Comparison of ENCODE assay signal across 8 cellular contexts in the genomic region with DNA sequence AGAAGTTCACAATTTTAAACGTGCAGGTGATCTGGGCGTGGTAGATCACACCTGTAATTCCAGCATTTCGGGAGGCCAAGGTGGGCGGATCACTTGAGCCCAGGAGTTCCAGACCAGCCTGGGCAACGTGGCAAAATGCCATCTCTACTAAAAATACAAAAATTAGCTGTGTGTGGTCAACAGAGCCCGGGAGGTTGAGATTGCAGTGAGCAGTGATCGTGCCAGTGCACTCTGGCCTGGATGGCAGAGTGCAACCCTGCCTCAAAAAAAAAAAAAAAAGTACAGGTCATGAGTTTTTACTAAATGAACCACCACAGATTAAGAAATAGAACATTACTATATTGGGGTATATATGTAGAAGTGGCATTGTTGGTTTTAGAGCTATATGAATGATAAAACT. TPM values are rescaled to one million over a fixed set of nuclear protein-coding genes. Genes with fewer than 3 reads are reported as not detected.
DNase-seq lines count a peak whose midpoint lies in the region; ATAC-seq and TF ChIP-seq lines count a peak whose summit lies in the region.
"Not testable (repeated sequence)": the region's sequence is repeated elsewhere in the genome, so short reads cannot be mapped to it uniquely, and the experiment has no call there.

No MANE protein-coding gene starts in this region.

- H3F3A ChIP-seq in SK-N-SH (replicated peaks; ENCODE audit: insufficient read depth) = not testable (repeated sequence)

- not testable (repeated sequence) for H2BK20ac ChIP-seq in IMR-90 (ENCODE audit: low read depth, low read length)

- peak overlapping the region; percentile 83 for H3K4me3 Mint-ChIP-seq in CD4-positive, alpha-beta T cell
- peak overlapping the region; percentile 37 for H3K4me3 Mint-ChIP-seq in activated T-helper 2 cell treated with anti-CD3 and anti-CD28 coated beads, Interferon-gamma antibody, Interleukin-2, Interleukin-4, amounts not matched to agents 10 μg/mL and 5 μg/mL and 100 μg/mL, durations not matched to agents 14 hours and 24 hours and 36 hours (ENCODE audit: low read depth)
- peak overlapping the region; percentile 91 for H3K4me3 Mint-ChIP-seq in central memory CD8-positive, alpha-beta T cell
- peak overlapping the region in 9 of 10 donors; percentile 27 to 87 (median 62) for H3K4me3 Mint-ChIP-seq in naive thymus-derived CD8-positive, alpha-beta T cell

- H2AFZ ChIP-seq in IMR-90 (replicated peaks; ENCODE audit: low read length, poor library complexity); SK-N-SH (ENCODE audit: low read depth): not testable (repeated sequence)

- intact Hi-C loops in CD4-positive, alpha-beta T cell (cut with DNase I, micrococcal nuclease); IMR-90 (cut with micrococcal nuclease); activated T-helper 2 cell treated with anti-CD3 and anti-CD28 coated beads, Interferon-gamma antibody, Interleukin-2, Interleukin-4, amounts not matched to agents 10 μg/mL and 5 μg/mL and 100 μg/mL, durations not matched to agents 14 hours and 24 hours and 36 hours (cut with micrococcal nuclease): not testable (repeated sequence)

- H4K91ac ChIP-seq in IMR-90 (ENCODE audit: insufficient read depth, low read depth, low read length) = not testable (repeated sequence)

- peaks cover 13% of the 10 kb centered on the region for H3K4me1 Mint-ChIP-seq in CD4-positive, alpha-beta T cell (ENCODE audit: low read depth)
- not testable (repeated sequence) for H3K4me1 Mint-ChIP-seq in activated T-helper 2 cell treated with anti-CD3 and anti-CD28 coated beads, Interferon-gamma antibody, Interleukin-2, Interleukin-4, amounts not matched to agents 10 μg/mL and 5 μg/mL and 100 μg/mL, durations not matched to agents 14 hours and 24 hours and 36 hours (ENCODE audit: low read depth)
- peaks cover 11% of the 10 kb centered on the region for H3K4me1 Mint-ChIP-seq in central memory CD8-positive, alpha-beta T cell
- peaks cover 6 to 18% (median 10%) of the 10 kb centered on the region in 4 donors for H3K4me1 Mint-ChIP-seq in naive thymus-derived CD8-positive, alpha-beta T cell

- H3K9me3 ChIP-seq in CD4-positive, alpha-beta T cell (ENCODE audit: control insufficient read depth, low read length); IMR-90 (ENCODE audit: control insufficient read depth, insufficient read depth, low read length); SK-N-SH; thoracic aorta: not testable (repeated sequence)

- H4K8ac ChIP-seq in IMR-90 (ENCODE audit: low read depth in 2 of 2, low read length in 2 of 2) = not testable (repeated sequence)

- not testable (repeated sequence) for H2BK5ac ChIP-seq in IMR-90 (ENCODE audit: low read depth, low read length, poor library complexity, severe bottlenecking)

- not testable (repeated sequence) for TF ChIP-seq POLR2A in IMR-90 (IDR thresholded peaks at IDR 0.05; ENCODE audit: low read depth, low read length)

- not testable (repeated sequence) for H3K27ac Mint-ChIP-seq in CD4-positive, alpha-beta T cell; activated T-helper 2 cell treated with anti-CD3 and anti-CD28 coated beads, Interferon-gamma antibody, Interleukin-2, Interleukin-4, amounts not matched to agents 10 μg/mL and 5 μg/mL and 100 μg/mL, durations not matched to agents 14 hours and 24 hours and 36 hours; central memory CD8-positive, alpha-beta T cell (ENCODE audit: low read depth)
- peak overlapping the region in 1 of 10 donors; percentile 35 for H3K27ac Mint-ChIP-seq in naive thymus-derived CD8-positive, alpha-beta T cell

- H2AK9ac ChIP-seq in IMR-90 (replicated peaks; ENCODE audit: low read depth, low read length, poor library complexity) = not testable (repeated sequence)

- TF ChIP-seq EP300 in SK-N-SH (IDR thresholded peaks at IDR 0.05; ENCODE audit: borderline replicate concordance in 1 of 2, low read depth in 1 of 2, low read length in 1 of 2) = not testable (repeated sequence)

- H3K79me1 ChIP-seq in IMR-90 (ENCODE audit: low read depth in 1 of 2, low read length in 2 of 2) = not testable (repeated sequence)

- H3K79me2 ChIP-seq in SK-N-SH (ENCODE audit: insufficient read depth) = not testable (repeated sequence)

- not testable (repeated sequence) for H3K36me3 ChIP-seq in IMR-90 (ENCODE audit: control insufficient read depth, insufficient read depth, low read length); SK-N-SH (replicated peaks in 1 of 2; ENCODE audit: control insufficient read depth in 1 of 2, insufficient read depth in 2 of 2, low read length in 1 of 2); thoracic aorta

- no CpG with 5 or more reads among the region's 7 CpGs for WGBS in IMR-90 (ENCODE audit: extremely low coverage in 2 of 2, insufficient read length in 1 of 2), 2 experiments
- 63% methylated on average over 3 of the region's 7 CpGs for WGBS in SK-N-SH (ENCODE audit: low lambda C conversion rate)

- H3K9me1 ChIP-seq in IMR-90 (ENCODE audit: insufficient read depth, low read length) = not testable (repeated sequence)

- not testable (repeated sequence) for H3K4me3 ChIP-seq in IMR-90 (ENCODE audit: insufficient read depth, low read depth, low read length); SK-N-SH (ENCODE audit: low read depth in 2 of 2, low read length in 1 of 2)
- H3K4me3 ChIP-seq in thoracic aorta = peak overlapping the region; percentile 95

- H3K9me3 Mint-ChIP-seq in CD4-positive, alpha-beta T cell; activated T-helper 2 cell treated with anti-CD3 and anti-CD28 coated beads, Interferon-gamma antibody, Interleukin-2, Interleukin-4, amounts not matched to agents 10 μg/mL and 5 μg/mL and 100 μg/mL, durations not matched to agents 14 hours and 24 hours and 36 hours; central memory CD8-positive, alpha-beta T cell; naive thymus-derived CD8-positive, alpha-beta T cell: not testable (repeated sequence)

- not testable (repeated sequence) for H3K4ac ChIP-seq in IMR-90 (ENCODE audit: low read depth, low read length)

- H3K27me3 ChIP-seq in CD4-positive, alpha-beta T cell (ENCODE audit: control insufficient read depth, insufficient read depth, low read length); IMR-90 (ENCODE audit: control insufficient read depth, insufficient read depth, low read length); SK-N-SH (ENCODE audit: insufficient read depth); thoracic aorta (replicated peaks; ENCODE audit: insufficient read depth): not testable (repeated sequence)

- H2AK5ac ChIP-seq in IMR-90 (ENCODE audit: low read depth, low read length) = not testable (repeated sequence)

- not testable (repeated sequence) for H2BK120ac ChIP-seq in IMR-90 (ENCODE audit: low read depth, low read length)

- H3K9me2 ChIP-seq in SK-N-SH = not testable (repeated sequence)

- in situ Hi-C loops in IMR-90 (cut with MboI; ENCODE audit: low sequenced_read_pairs) = not testable (repeated sequence)

- H3K4me2 ChIP-seq in IMR-90 (ENCODE audit: low read depth, low read length) = peak overlapping the region; percentile 62; the same call in 1 of the 2 replicates
- peak overlapping the region; percentile 77 for H3K4me2 ChIP-seq in SK-N-SH

- not testable (repeated sequence) for TF ChIP-seq RAD21 in IMR-90 (IDR thresholded peaks at IDR 0.05; ENCODE audit: low read length); SK-N-SH (IDR thresholded peaks at IDR 0.05; ENCODE audit: low read length)

- H3K14ac ChIP-seq in IMR-90 (replicated peaks; ENCODE audit: low read depth, low read length) = not testable (repeated sequence)

- H4K5ac ChIP-seq in IMR-90 (ENCODE audit: low read depth, low read length) = not testable (repeated sequence)

- not testable (repeated sequence) for H3K18ac ChIP-seq in IMR-90 (ENCODE audit: low read depth, low read length)

- not testable (repeated sequence) for H3K27me3 Mint-ChIP-seq in CD4-positive, alpha-beta T cell; activated T-helper 2 cell treated with anti-CD3 and anti-CD28 coated beads, Interferon-gamma antibody, Interleukin-2, Interleukin-4, amounts not matched to agents 10 μg/mL and 5 μg/mL and 100 μg/mL, durations not matched to agents 14 hours and 24 hours and 36 hours (ENCODE audit: low read depth); central memory CD8-positive, alpha-beta T cell; naive thymus-derived CD8-positive, alpha-beta T cell

- H3K36me3 Mint-ChIP-seq in CD4-positive, alpha-beta T cell (ENCODE audit: low read depth); activated T-helper 2 cell treated with anti-CD3 and anti-CD28 coated beads, Interferon-gamma antibody, Interleukin-2, Interleukin-4, amounts not matched to agents 10 μg/mL and 5 μg/mL and 100 μg/mL, durations not matched to agents 14 hours and 24 hours and 36 hours (ENCODE audit: low read depth); naive thymus-derived CD8-positive, alpha-beta T cell: not testable (repeated sequence)
- H3K36me3 Mint-ChIP-seq in central memory CD8-positive, alpha-beta T cell (ENCODE audit: insufficient read depth) = peaks cover 10% of the 10 kb centered on the region

- H4K20me1 ChIP-seq in IMR-90 (ENCODE audit: insufficient read depth, low read length); SK-N-SH (ENCODE audit: insufficient read depth): not testable (repeated sequence)

- not testable (repeated sequence) for H3K23ac ChIP-seq in IMR-90 (ENCODE audit: low read depth, low read length)

- CTCF ChIA-PET in CD4-positive, alpha-beta T cell (lab: Charles Lee); IMR-90 (lab: Yijun Ruan, JAX); SK-N-SH (lab: Yijun Ruan, JAX): not testable (repeated sequence)

- H3K4me1 ChIP-seq in IMR-90 (ENCODE audit: control insufficient read depth, insufficient read depth, low read length); SK-N-SH (ENCODE audit: control insufficient read depth in 1 of 2, insufficient read depth in 2 of 2, low read depth in 1 of 2, low read length in 1 of 2); thoracic aorta (ENCODE audit: control insufficient read depth in 1 of 2, low read depth in 2 of 2): not testable (repeated sequence)

- not testable (repeated sequence) for H2BK15ac ChIP-seq in IMR-90 (ENCODE audit: low read depth, low read length)

- not testable (repeated sequence) for H3K56ac ChIP-seq in IMR-90 (ENCODE audit: extremely low read depth, insufficient read depth, low read length)

- not testable (repeated sequence) for DNase-seq in CD4-positive, alpha-beta T cell; IMR-90; SK-N-SH; activated T-helper 2 cell treated with anti-CD3 and anti-CD28 coated beads, Interferon-gamma antibody, Interleukin-2, Interleukin-4, amounts not matched to agents 10 μg/mL and 5 μg/mL and 100 μg/mL, durations not matched to agents 14 hours and 24 hours and 36 hours (ENCODE audit: low spot score); central memory CD8-positive, alpha-beta T cell (ENCODE audit: low spot score in 2 of 2); naive thymus-derived CD8-positive, alpha-beta T cell; thoracic aorta (ENCODE audit: low spot score)
- peak; percentile 80 for DNase-seq in left lobe of liver (ENCODE audit: low spot score)

- H3K9ac ChIP-seq in IMR-90 (ENCODE audit: low read depth, low read length); SK-N-SH: not testable (repeated sequence)

- dilution Hi-C loops in IMR-90 (cut with HindIII; ENCODE audit: low sequenced_read_pairs, unreplicated experiment) = not testable (repeated sequence)

- POLR2A ChIA-PET in CD4-positive, alpha-beta T cell (lab: Charles Lee); IMR-90 (lab: Charles Lee; ENCODE audit: unreplicated experiment); SK-N-SH (lab: Yijun Ruan, JAX); naive thymus-derived CD8-positive, alpha-beta T cell (lab: Charles Lee): not testable (repeated sequence)

- not testable (repeated sequence) for TF ChIP-seq CTCF in CD4-positive, alpha-beta T cell (IDR thresholded peaks at IDR 0.05); IMR-90 (conservative IDR thresholded peaks at IDR 0.05; ENCODE audit: low read depth, low read length); SK-N-SH (IDR thresholded peaks at IDR 0.05); thoracic aorta (IDR thresholded peaks at IDR 0.05)

- H3K27ac ChIP-seq in CD4-positive, alpha-beta T cell (ENCODE audit: low read depth, low read length); IMR-90 (ENCODE audit: insufficient read depth, low read length); SK-N-SH (ENCODE audit: low read depth in 2 of 2, low read length in 1 of 2); thoracic aorta: not testable (repeated sequence)

- not testable (repeated sequence) for BruUV-seq in IMR-90 (replicated peaks; lab: Mats Ljungman, UMichigan)

- not testable (repeated sequence) for ATAC-seq in CD4-positive, alpha-beta T cell (ENCODE audit: poor library complexity); IMR-90 (ENCODE audit: low read depth); central memory CD8-positive, alpha-beta T cell (replicated peaks; ENCODE audit: extremely low read depth, poor library complexity, severe bottlenecking); naive thymus-derived CD8-positive, alpha-beta T cell; thoracic aorta (ENCODE audit: insufficient number of reproducible peaks, low FRiP score, low read depth)
- ATAC-seq in left lobe of liver = peak; percentile 65

RNA-seq across cellular contexts. Expression of a gene that starts 2.2 kb away (rescaled TPM):
- 10 to 100 TPM; 26.4 TPM for total RNA-seq in CD4-positive, alpha-beta T cell
- 4.2 and 4.8 TPM in 2 replicates for total RNA-seq in IMR-90 (2012; rRNA removed)
- polyA plus RNA-seq in IMR-90 (2012; rRNA removed) = 3.5 and 4.5 TPM in 2 replicates
- 1.3 and 1.6 TPM in 2 replicates for polyA plus RNA-seq in IMR-90 (2012; cell fraction: cytosol; rRNA removed)
- polyA plus RNA-seq in IMR-90 (2012; cell fraction: nucleus; rRNA removed; ENCODE audit: low replicate concordance) = 5.1 and 23.1 TPM in 2 replicates
- polyA plus RNA-seq in SK-N-SH (2012; rRNA removed) = 6.0 and 8.0 TPM in 2 replicates
- polyA plus RNA-seq in SK-N-SH (2012; cell fraction: cytosol; rRNA removed) = 4.2 and 4.8 TPM in 2 replicates
- 16.3 and 31.0 TPM in 2 replicates for polyA plus RNA-seq in SK-N-SH (2012; cell fraction: nucleus; rRNA removed)
- total RNA-seq in activated T-helper 2 cell treated with anti-CD3 and anti-CD28 coated beads, Interferon-gamma antibody, Interleukin-2, Interleukin-4, amounts not matched to agents 10 μg/mL and 5 μg/mL and 100 μg/mL, durations not matched to agents 14 hours and 24 hours and 36 hours = 12.6 and 12.9 TPM in 2 replicates
- 17.7 TPM for total RNA-seq in left lobe of liver
- total RNA-seq in naive thymus-derived CD8-positive, alpha-beta T cell = 10 to 100 TPM; 40.1 to 42.8 TPM
- polyA plus RNA-seq in naive thymus-derived CD8-positive, alpha-beta T cell = 1 to 10 TPM; 1.6 to 5.5 (median 3.1) TPM
- 10 to 100 TPM; 12.2 to 14.8 TPM for total RNA-seq in thoracic aorta

Comparison
In these comparisons a context has a peak if more than half of its experiments do, and no peak if none do; other contexts are left out.
1. H3K4me3 Mint-ChIP-seq: peak in every context shown above with its lines; median percentile 91 in central memory CD8-positive, alpha-beta T cell; 83 in CD4-positive, alpha-beta T cell; 62 in naive thymus-derived CD8-positive, alpha-beta T cell; 37 in activated T-helper 2 cell treated with anti-CD3 and anti-CD28 coated beads, Interferon-gamma antibody, Interleukin-2, Interleukin-4, amounts not matched to agents 10 μg/mL and 5 μg/mL and 100 μg/mL, durations not matched to agents 14 hours and 24 hours and 36 hours.